In the genomic region with DNA sequence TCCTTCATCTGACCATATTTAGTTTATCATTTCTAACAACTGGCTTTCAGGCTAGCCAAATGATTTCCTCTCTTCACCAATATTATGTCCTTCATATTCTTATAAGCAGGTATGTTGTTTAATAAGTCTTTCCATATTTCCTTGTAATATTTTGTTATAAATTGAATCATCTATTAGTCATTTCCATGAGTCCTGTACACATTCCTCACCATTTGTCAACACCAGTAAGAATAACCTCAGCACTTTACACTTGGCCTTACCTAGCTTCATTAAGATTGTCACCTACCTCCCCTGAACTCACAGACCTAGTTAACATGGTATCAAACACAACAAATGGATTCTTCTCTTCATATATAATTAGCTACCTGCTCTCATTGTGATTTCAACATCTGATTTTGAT, we compare ENCODE assay signal across 18 cellular contexts.
"Had no signal": no experiment of that assay in that cellular context is flagged by ENCODE, and none has a peak within 500 bp of the region (broad histone marks: within the 10 kb centered on the region; RNA-seq: fewer than 3 reads in every experiment).

No MANE protein-coding gene starts in this region.

- H3K4me2 ChIP-seq: hepatocyte had no signal

- H3K36me3 ChIP-seq: sigmoid colon, spleen, thoracic aorta had no signal

- H3K79me2 ChIP-seq: hepatocyte, parathyroid adenoma had no signal

- ATAC-seq: activated CD8-positive, alpha-beta T cell treated with anti-CD3 and anti-CD28 coated beads for 36 hours; body of pancreas; left lobe of liver; stimulated activated naive B cell treated with anti-CD40 and anti-IgM and Interleukin-4, amounts not matched to agents 10 μg/mL and 1 μg/mL and 100 μg/mL, for 72 hours had no signal

- H3K9me3 ChIP-seq: body of pancreas, sigmoid colon, thoracic aorta had no signal

- H3K4me3 ChIP-seq: body of pancreas, coronary artery, hepatocyte, lung, sigmoid colon, spleen, thoracic aorta had no signal

- H3K4me1 ChIP-seq: body of pancreas, parathyroid adenoma, spleen had no signal

- H3K27me3 ChIP-seq: body of pancreas, hepatocyte, sigmoid colon, spleen had no signal

- H2AFZ ChIP-seq: hepatocyte, parathyroid adenoma had no signal

- H3K27ac ChIP-seq: body of pancreas, coronary artery, hepatocyte, parathyroid adenoma, sigmoid colon, spleen, thoracic aorta had no signal

- H3K9ac ChIP-seq: parathyroid adenoma had no signal

- DNase-seq: activated CD4-positive, alpha-beta T cell treated with anti-CD3 and anti-CD28 coated beads, Interleukin-2, amount 10 ng/mL, durations not matched to agents 24 days and 14 days; activated CD8-positive, alpha-beta T cell treated with anti-CD3 and anti-CD28 coated beads for 36 hours; activated naive CD4-positive, alpha-beta T cell treated with Interleukin-2 at 50 U/mL for 16 hours; activated naive CD8-positive, alpha-beta T cell treated with anti-CD3 and anti-CD28 coated beads, Interleukin-2, amount 10 ng/mL, durations not matched to agents 7 days and 5 days; activated T-cell treated with anti-CD3 and anti-CD28 coated beads, Interleukin-2, amount 50 U/mL, for 1 hour; body of pancreas; central memory CD4-positive, alpha-beta T cell; islet precursor cell; midbrain; sigmoid colon; spleen; stimulated activated naive B cell treated with anti-CD40 and anti-IgM and Interleukin-4, amounts not matched to agents 10 μg/mL and 1 μg/mL and 100 μg/mL, for 72 hours had no signal
